ENCODE assay signal across 8 cellular contexts in the genomic region with DNA sequence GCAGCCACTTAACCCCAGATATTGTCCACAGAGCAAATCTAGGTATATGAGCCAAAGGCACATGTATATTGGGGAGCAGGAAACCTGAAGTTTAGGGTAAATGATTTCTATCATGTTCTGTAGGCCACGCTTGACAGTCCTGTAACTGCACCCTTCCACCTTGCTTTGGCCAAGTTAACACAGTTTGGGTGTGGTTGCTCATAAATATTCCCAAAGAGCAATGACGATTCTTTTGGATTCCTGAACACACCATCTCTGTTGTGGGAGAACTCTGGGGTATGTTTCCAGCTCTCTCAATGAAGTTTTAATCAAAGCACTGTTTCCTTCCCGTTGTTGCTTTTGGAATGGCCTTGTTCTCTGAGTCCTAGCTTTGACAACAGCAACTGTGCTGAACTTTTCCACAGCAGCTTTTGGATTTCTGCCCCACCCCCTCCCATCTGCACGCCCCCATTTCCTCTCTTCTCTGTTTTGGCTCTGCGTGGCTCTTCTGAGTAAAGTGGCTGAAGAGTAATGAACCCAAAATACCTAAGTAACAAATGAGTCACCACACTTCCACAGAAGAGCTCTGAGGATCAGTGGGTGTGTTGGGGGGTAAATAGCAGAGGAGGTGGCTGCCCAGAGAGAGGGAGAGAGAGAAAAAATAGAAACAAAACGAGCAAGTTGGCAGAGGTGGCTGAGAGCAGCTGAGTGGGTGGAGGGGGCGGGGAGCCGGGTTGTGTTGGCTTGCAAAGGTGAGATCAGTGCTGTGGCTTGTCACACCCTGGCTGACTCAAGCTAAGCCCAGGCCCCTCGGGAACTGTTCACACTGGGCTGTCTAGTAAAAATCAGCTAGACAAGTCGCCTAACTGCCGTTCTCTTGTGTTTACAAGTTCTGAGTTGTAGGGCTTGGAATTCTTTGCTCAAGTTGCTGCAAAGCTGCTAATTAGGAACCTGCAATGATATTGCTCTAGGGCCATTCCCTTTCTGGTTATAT. TPM values are rescaled to one million over a fixed set of nuclear protein-coding genes. Genes with fewer than 3 reads are reported as not detected.
DNase-seq lines count a peak whose midpoint lies in the region; ATAC-seq and TF ChIP-seq lines count a peak whose summit lies in the region.

No MANE protein-coding gene starts in this region.

- no peaks in the 10 kb centered on the region for H3K36me3 ChIP-seq in upper lobe of right lung

- CTCF ChIA-PET in RWPE1 (lab: Yijun Ruan, JAX): interaction anchor here (0.7 to 1.7 kb wide), 3 partner anchors 12 to 85 kb away, joined by 3 to 5 read pairs (median 4); no protein-coding TSS in a partner anchor

- no peaks in the 10 kb centered on the region for H3K27me3 ChIP-seq in upper lobe of right lung

- TF ChIP-seq CTCF in AG09309 (IDR thresholded peaks at IDR 0.05; ENCODE audit: control insufficient read depth, insufficient read depth, low read depth, low read length, missing control alignments): no peak
- TF ChIP-seq CTCF in RWPE1 (conservative IDR thresholded peaks at IDR 0.05; ENCODE audit: low read depth): no peak
- no peak for TF ChIP-seq CTCF in upper lobe of right lung (IDR thresholded peaks at IDR 0.05)

- peak; percentile 79 for DNase-seq in AG09309 (ENCODE audit: low read depth)
- peak; percentile 92 for DNase-seq in RWPE1 (ENCODE audit: low spot score)
- peak; percentile 97 for DNase-seq in activated naive CD4-positive, alpha-beta T cell treated with Interleukin-2 at 50 U/mL for 16 hours
- DNase-seq in Right ventricle myocardium superior: peak; percentile 91
- peak; percentile 57 for DNase-seq in pulmonary artery endothelial cell (ENCODE audit: low read depth, low spot score)
- DNase-seq in upper lobe of right lung: peak; percentile 94

- no peak overlapping the region; the same call in 1 of the 2 replicates for H3K4me3 ChIP-seq in AG09309 (ENCODE audit: control insufficient read depth, low read depth, low read length)
- H3K4me3 ChIP-seq in upper lobe of right lung: no peak overlapping the region

- intact Hi-C loops in Right ventricle myocardium superior (cut with DNase I): no loop called here
- intact Hi-C loops in upper lobe of right lung (cut with DNase I): no loop called here

- no peaks in the 10 kb centered on the region for H3K9me3 ChIP-seq in upper lobe of right lung

- ATAC-seq in GM19023 (IDR thresholded peaks at IDR 0.05; ENCODE audit: unreplicated experiment) (peak; percentile 82), HG03135 (IDR thresholded peaks at IDR 0.05; ENCODE audit: unreplicated experiment) (peak; percentile 71), Right ventricle myocardium superior (ENCODE audit: poor library complexity) (peak; percentile 93), upper lobe of right lung (peak; percentile 96)

- POLR2A ChIA-PET in RWPE1 (lab: Yijun Ruan, JAX; ENCODE audit: low non-redundant PET): interaction anchor here (0.6 to 1.0 kb wide), 3 partner anchors 28 to 85 kb away, joined by 3 to 7 read pairs (median 4); no protein-coding TSS in a partner anchor

- peaks cover 37% of the 10 kb centered on the region for H3K4me1 ChIP-seq in upper lobe of right lung

- H3K27ac ChIP-seq in RWPE1 (peak overlapping the region; percentile 88), upper lobe of right lung (peak overlapping the region; percentile 71)

RNA-seq across cellular contexts. Expression of a gene that starts 26.9 kb away (rescaled TPM):
- 97.2 TPM for total RNA-seq in Right ventricle myocardium superior
- 20.8 and 27.5 TPM in 2 replicates for total RNA-seq in pulmonary artery endothelial cell
- 118 TPM for total RNA-seq in upper lobe of right lung
